1 cellular context compared by ENCODE assay signal in the genomic region with DNA sequence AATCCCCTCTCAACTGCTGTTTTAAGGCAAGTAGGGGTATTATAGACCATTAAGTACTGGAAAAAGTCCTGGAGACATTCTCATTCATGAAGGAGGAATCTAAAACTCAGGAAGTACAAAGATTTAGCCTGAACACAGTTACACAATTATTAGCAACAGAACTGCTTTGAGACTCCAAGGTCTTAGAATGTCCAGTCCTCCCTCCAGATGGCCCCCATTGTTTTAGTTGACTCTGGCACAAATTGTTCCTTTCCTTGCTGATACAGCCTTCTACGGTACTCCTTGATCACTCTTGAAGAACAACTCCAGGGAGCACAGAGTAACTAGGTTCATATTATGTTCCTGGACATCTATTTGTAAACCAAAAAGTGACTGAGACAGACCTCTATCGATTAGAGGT.
TF ChIP-seq lines count a peak whose summit lies in the region.

No MANE protein-coding gene starts in this region.

TF ChIP-seq in WTC11, 78 proteins besides CTCF, POLR2A, EP300 and RAD21:
- TF ChIP-seq RELA (CRISPR knock-in tag; IDR thresholded peaks at IDR 0.05; ENCODE audit: borderline replicate concordance) = no peak
- TF ChIP-seq PRDM15 (CRISPR knock-in tag; IDR thresholded peaks at IDR 0.05) = no peak
- no peak for TF ChIP-seq TEAD1 (CRISPR knock-in tag; IDR thresholded peaks at IDR 0.05)
- no peak for TF ChIP-seq ZNF317 (CRISPR knock-in tag; IDR thresholded peaks at IDR 0.05; ENCODE audit: borderline replicate concordance, low read depth)
- no peak for TF ChIP-seq CBFB (CRISPR knock-in tag; IDR thresholded peaks at IDR 0.05; ENCODE audit: low read depth)
- no peak for TF ChIP-seq AR (CRISPR knock-in tag; IDR thresholded peaks at IDR 0.05)
- no peak for TF ChIP-seq FOXJ3 (CRISPR knock-in tag; IDR thresholded peaks at IDR 0.05; ENCODE audit: borderline replicate concordance)
- no peak for TF ChIP-seq KAT7 (CRISPR knock-in tag; IDR thresholded peaks at IDR 0.05; ENCODE audit: borderline replicate concordance)
- no peak for TF ChIP-seq NR3C1 (CRISPR knock-in tag; conservative IDR thresholded peaks at IDR 0.05; ENCODE audit: low read depth)
- TF ChIP-seq IRF2 (CRISPR knock-in tag; IDR thresholded peaks at IDR 0.05; ENCODE audit: borderline replicate concordance, low read depth) = no peak
- no peak for TF ChIP-seq ELF4 (CRISPR knock-in tag; IDR thresholded peaks at IDR 0.05; ENCODE audit: low read depth)
- TF ChIP-seq, protein P1, sequence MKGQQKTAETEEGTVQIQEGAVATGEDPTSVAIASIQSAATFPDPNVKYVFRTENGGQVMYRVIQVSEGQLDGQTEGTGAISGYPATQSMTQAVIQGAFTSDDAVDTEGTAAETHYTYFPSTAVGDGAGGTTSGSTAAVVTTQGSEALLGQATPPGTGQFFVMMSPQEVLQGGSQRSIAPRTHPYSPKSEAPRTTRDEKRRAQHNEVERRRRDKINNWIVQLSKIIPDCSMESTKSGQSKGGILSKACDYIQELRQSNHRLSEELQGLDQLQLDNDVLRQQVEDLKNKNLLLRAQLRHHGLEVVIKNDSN (CRISPR knock-in tag; IDR thresholded peaks at IDR 0.05) = no peak
- TF ChIP-seq FOXP1 (CRISPR knock-in tag; IDR thresholded peaks at IDR 0.05; ENCODE audit: borderline replicate concordance) = no peak
- no peak for TF ChIP-seq ZNF512 (CRISPR knock-in tag; IDR thresholded peaks at IDR 0.05; ENCODE audit: borderline replicate concordance)
